In genomic region chr2:102449370-102449974, GRCh38 we compare ENCODE assay signal across 9 cellular contexts. TPM values are rescaled to one million over a fixed set of nuclear protein-coding genes. Genes with fewer than 3 reads are reported as not detected.
DNase-seq lines count a peak whose midpoint lies in the region; ATAC-seq and TF ChIP-seq lines count a peak whose summit lies in the region.
"Had no signal": no experiment of that assay in that cellular context is flagged by ENCODE, and none has a peak within 500 bp of the region (broad histone marks: within the 10 kb centered on the region; RNA-seq: fewer than 3 reads in every experiment).

No MANE protein-coding gene starts in this region.

- H4K20me1 ChIP-seq in Loucy (ENCODE audit: insufficient read depth, low read length, poor library complexity, severe bottlenecking) = no peaks in the 10 kb centered on the region

- no peak overlapping the region for H3K27ac Mint-ChIP-seq in chondrocyte (ENCODE audit: unreplicated experiment)
- H3K27ac Mint-ChIP-seq in stimulated activated naive B cell treated with anti-CD40 and anti-IgM and Interleukin-4, amounts not matched to agents 10 μg/mL and 1 μg/mL and 100 μg/mL, for 72 hours = no peak overlapping the region
- H3K27ac Mint-ChIP-seq: dendritic cell treated with granulocyte-macrophage colony-stimulating factor and Interleukin-4, amounts not matched to agents 40 ng/mL and 50 ng/mL, for 4 days had no signal

- no peak overlapping the region for H3K4me3 Mint-ChIP-seq in chondrocyte (ENCODE audit: unreplicated experiment)
- no peak overlapping the region for H3K4me3 Mint-ChIP-seq in stimulated activated naive B cell treated with anti-CD40 and anti-IgM and Interleukin-4, amounts not matched to agents 10 μg/mL and 1 μg/mL and 100 μg/mL, for 72 hours
- H3K4me3 Mint-ChIP-seq: dendritic cell treated with granulocyte-macrophage colony-stimulating factor and Interleukin-4, amounts not matched to agents 40 ng/mL and 50 ng/mL, for 4 days had no signal

- no peaks in the 10 kb centered on the region for H3K27me3 ChIP-seq in Loucy (ENCODE audit: insufficient read depth, low read length, poor library complexity, severe bottlenecking)
- peaks cover 12 to 24% of the 10 kb centered on the region in 2 experiments for H3K27me3 ChIP-seq in mesenchymal stem cell (ENCODE audit: control insufficient read depth in 1 of 2, insufficient read depth in 1 of 2, low read length in 2 of 2)

- no peaks in the 10 kb centered on the region for H3K4me1 Mint-ChIP-seq in chondrocyte (ENCODE audit: low read depth)
- no peaks in the 10 kb centered on the region for H3K4me1 Mint-ChIP-seq in stimulated activated naive B cell treated with anti-CD40 and anti-IgM and Interleukin-4, amounts not matched to agents 10 μg/mL and 1 μg/mL and 100 μg/mL, for 72 hours

- H2BK15ac ChIP-seq in mesenchymal stem cell (ENCODE audit: low read depth, poor library complexity, severe bottlenecking) = no peak overlapping the region

- peaks cover 71% of the 10 kb centered on the region; the same call in 1 of the 2 replicates for H3K36me3 ChIP-seq in Loucy (ENCODE audit: insufficient read depth, low read length)
- no peaks in the 10 kb centered on the region for H3K36me3 ChIP-seq in mesenchymal stem cell (ENCODE audit: control insufficient read depth in 1 of 2, insufficient read depth in 2 of 2, low read depth in 1 of 2, low read length in 2 of 2)

- no peak overlapping the region for H4K8ac ChIP-seq in mesenchymal stem cell (ENCODE audit: low read length)

- no peak overlapping the region for H4K91ac ChIP-seq in mesenchymal stem cell (ENCODE audit: low read length)

- H2AFZ ChIP-seq in Loucy (ENCODE audit: low read length) = no peak overlapping the region
- H2AFZ ChIP-seq in mesenchymal stem cell (ENCODE audit: low read depth, low read length) = no peak overlapping the region

- peaks cover 27% of the 10 kb centered on the region for H3K27me3 Mint-ChIP-seq in chondrocyte (ENCODE audit: low read depth)
- H3K27me3 Mint-ChIP-seq in stimulated activated naive B cell treated with anti-CD40 and anti-IgM and Interleukin-4, amounts not matched to agents 10 μg/mL and 1 μg/mL and 100 μg/mL, for 72 hours = peaks cover 0 to 5% of the 10 kb centered on the region in 2 donors

- peak overlapping the region in 1 of 2 experiments; percentile 33 for H3K4ac ChIP-seq in mesenchymal stem cell (ENCODE audit: low read depth in 1 of 2, low read length in 2 of 2)

- H3K4me2 ChIP-seq in Loucy (ENCODE audit: low read depth, low read length, poor library complexity, severe bottlenecking) (no peak overlapping the region), mesenchymal stem cell (ENCODE audit: low read length, poor library complexity, severe bottlenecking) (no peak overlapping the region)

- DNase-seq in GF-D8 (lab: John Stamatoyannopoulos, UW) = peak; percentile 8
- DNase-seq in activated CD4-positive, CD25-positive, alpha-beta regulatory T cell treated with anti-CD3 and anti-CD28 coated beads, Interleukin-2, amount 50 U/mL, for 72 hours = peak; percentile 66
- DNase-seq in chondrocyte (ENCODE audit: low spot score) = no peak
- peak; percentile 59 for DNase-seq in mesenchymal stem cell
- DNase-seq in stimulated activated naive B cell treated with anti-CD40 and anti-IgM and Interleukin-4, amounts not matched to agents 10 μg/mL and 1 μg/mL and 100 μg/mL, for 72 hours = peak; percentile 9

- no peak overlapping the region for H2AK5ac ChIP-seq in mesenchymal stem cell (ENCODE audit: low read length, severe bottlenecking)

- no peak overlapping the region for H3K23ac ChIP-seq in mesenchymal stem cell (ENCODE audit: low read length in 2 of 2)

- TF ChIP-seq CTCF in Loucy (conservative IDR thresholded peaks at IDR 0.05; ENCODE audit: low read length) (peak; percentile 86), chondrocyte (IDR thresholded peaks at IDR 0.05) (peak; percentile 89)

- no peaks in the 10 kb centered on the region for H3K36me3 Mint-ChIP-seq in chondrocyte (ENCODE audit: low read depth)
- no peaks in the 10 kb centered on the region for H3K36me3 Mint-ChIP-seq in stimulated activated naive B cell treated with anti-CD40 and anti-IgM and Interleukin-4, amounts not matched to agents 10 μg/mL and 1 μg/mL and 100 μg/mL, for 72 hours

- H3K4me3 ChIP-seq in Loucy (ENCODE audit: low read length, poor library complexity, severe bottlenecking) (no peak overlapping the region), mesenchymal stem cell (ENCODE audit: insufficient read depth in 1 of 2, low read depth in 1 of 2, low read length in 2 of 2) (no peak overlapping the region)

- H3K27ac ChIP-seq in mesenchymal stem cell (ENCODE audit: low read length, poor library complexity, severe bottlenecking) = no peak overlapping the region

- H3K9me3 Mint-ChIP-seq in chondrocyte (ENCODE audit: low read depth) = no peaks in the 10 kb centered on the region
- H3K9me3 Mint-ChIP-seq in stimulated activated naive B cell treated with anti-CD40 and anti-IgM and Interleukin-4, amounts not matched to agents 10 μg/mL and 1 μg/mL and 100 μg/mL, for 72 hours = no peaks in the 10 kb centered on the region
- H3K9me3 Mint-ChIP-seq: dendritic cell treated with granulocyte-macrophage colony-stimulating factor and Interleukin-4, amounts not matched to agents 40 ng/mL and 50 ng/mL, for 4 days had no signal

- H3K9me2 ChIP-seq in Loucy (replicated peaks; ENCODE audit: low read depth, low read length) = no peaks in the 10 kb centered on the region

- no peaks in the 10 kb centered on the region for H3K9me3 ChIP-seq in Loucy (ENCODE audit: insufficient read depth, low read depth, low read length)
- no peaks in the 10 kb centered on the region for H3K9me3 ChIP-seq in mesenchymal stem cell (ENCODE audit: control insufficient read depth, low read length)

- H3K4me1 ChIP-seq in Loucy (ENCODE audit: insufficient read depth, low read length, poor library complexity, severe bottlenecking) = no peaks in the 10 kb centered on the region
- H3K4me1 ChIP-seq in mesenchymal stem cell (ENCODE audit: control insufficient read depth, insufficient read depth, low read depth, low read length) = no peaks in the 10 kb centered on the region

- H3K9ac ChIP-seq in Loucy (ENCODE audit: low read depth, low read length, poor library complexity, severe bottlenecking) = no peak overlapping the region
- H3K9ac ChIP-seq in mesenchymal stem cell (ENCODE audit: low read length) = no peak overlapping the region

- H3K18ac ChIP-seq in mesenchymal stem cell (ENCODE audit: low read depth in 1 of 2, low read length in 2 of 2) = no peak overlapping the region

- ATAC-seq in stimulated activated naive B cell treated with anti-CD40 and anti-IgM and Interleukin-4, amounts not matched to agents 10 μg/mL and 1 μg/mL and 100 μg/mL, for 72 hours (replicated peaks) = peak in 1 of 2 donors; percentile 41
- ATAC-seq in GM19467 (IDR thresholded peaks at IDR 0.05; ENCODE audit: unreplicated experiment) (no peak), HG02885 (IDR thresholded peaks at IDR 0.05; ENCODE audit: poor library complexity, unreplicated experiment) (no peak)

- no peaks in the 10 kb centered on the region for H3K79me1 ChIP-seq in mesenchymal stem cell (replicated peaks; ENCODE audit: low read length, poor library complexity, severe bottlenecking)

- no peaks in the 10 kb centered on the region for H3F3A ChIP-seq in Loucy (ENCODE audit: low read depth)

- H3K79me2 ChIP-seq in Loucy (ENCODE audit: insufficient read depth, low read length) = no peaks in the 10 kb centered on the region

- no peak overlapping the region for H3K14ac ChIP-seq in mesenchymal stem cell (ENCODE audit: low read length in 2 of 2)

- no peak overlapping the region for H2BK5ac ChIP-seq in mesenchymal stem cell (ENCODE audit: low read depth, low read length, poor library complexity, severe bottlenecking)

- WGBS in mesenchymal stem cell = no CpG with 5 or more reads among the region's 1 CpG

- H2BK12ac ChIP-seq in mesenchymal stem cell (ENCODE audit: low read length in 2 of 2) = no peak overlapping the region

- H2BK120ac ChIP-seq in mesenchymal stem cell (ENCODE audit: low read depth, low read length) = no peak overlapping the region

RNA-seq across cellular contexts. Expression of gene SLC9A4, which starts 23.6 kb away (rescaled TPM):
- total RNA-seq in chondrocyte = not detected in 3 replicates
- not detected for polyA plus RNA-seq in mesenchymal stem cell (2013, experiment 1 of 2)
- polyA plus RNA-seq in mesenchymal stem cell (2013, experiment 2 of 2) = not detected

RNA-seq across cellular contexts. Expression of gene IL18RAP, which starts 26.5 kb away (rescaled TPM):
- total RNA-seq in chondrocyte = not detected in 3 replicates
- polyA plus RNA-seq in mesenchymal stem cell (2013, experiment 1 of 2) = 0.17 TPM
- 0.14 TPM for polyA plus RNA-seq in mesenchymal stem cell (2013, experiment 2 of 2)
